ENCODE assay signal across 11 cellular contexts in genomic region chr17:31917065-31917529, GRCh38. TPM values are rescaled to one million over a fixed set of nuclear protein-coding genes. Genes with fewer than 3 reads are reported as not detected.
DNase-seq lines count a peak whose midpoint lies in the region; ATAC-seq and TF ChIP-seq lines count a peak whose summit lies in the region.
"Had no signal": no experiment of that assay in that cellular context is flagged by ENCODE, and none has a peak within 500 bp of the region (broad histone marks: within the 10 kb centered on the region; RNA-seq: fewer than 3 reads in every experiment).

No MANE protein-coding gene starts in this region.

- H3K4me1 Mint-ChIP-seq in activated CD8-positive, alpha-beta memory T cell treated with anti-CD3 and anti-CD28 coated beads, Interleukin-2, amount 10 ng/mL, durations not matched to agents 7 days and 5 days = peaks cover 14% of the 10 kb centered on the region

- H3K9me3 Mint-ChIP-seq in activated CD8-positive, alpha-beta memory T cell treated with anti-CD3 and anti-CD28 coated beads, Interleukin-2, amount 10 ng/mL, durations not matched to agents 7 days and 5 days (ENCODE audit: low read depth) = no peaks in the 10 kb centered on the region

- no peaks in the 10 kb centered on the region for H3K36me3 Mint-ChIP-seq in activated CD8-positive, alpha-beta memory T cell treated with anti-CD3 and anti-CD28 coated beads, Interleukin-2, amount 10 ng/mL, durations not matched to agents 7 days and 5 days

- peak; percentile 30 for ATAC-seq in activated CD8-positive, alpha-beta memory T cell treated with anti-CD3 and anti-CD28 coated beads, Interleukin-2, amount 10 ng/mL, durations not matched to agents 7 days and 5 days
- no peak for ATAC-seq in HG02852 (IDR thresholded peaks at IDR 0.05; ENCODE audit: unreplicated experiment)

- no peak for TF ChIP-seq CTCF in GM10266 (IDR thresholded peaks at IDR 0.05; ENCODE audit: control insufficient read depth, insufficient read depth, low read depth, missing control alignments)

- no peak overlapping the region for H3K27ac Mint-ChIP-seq in activated CD8-positive, alpha-beta memory T cell treated with anti-CD3 and anti-CD28 coated beads, Interleukin-2, amount 10 ng/mL, durations not matched to agents 7 days and 5 days

- peaks cover 52% of the 10 kb centered on the region for H3K27me3 Mint-ChIP-seq in activated CD8-positive, alpha-beta memory T cell treated with anti-CD3 and anti-CD28 coated beads, Interleukin-2, amount 10 ng/mL, durations not matched to agents 7 days and 5 days

- in situ Hi-C loops in G401 (cut with HindIII; ENCODE audit: low sequenced_read_pairs) = no loop called here

- DNase-seq in GM10266 (ENCODE audit: extremely low spot score) (peak; percentile 33), iris pigment epithelial cell (ENCODE audit: low read depth) (peak; percentile 3), retina (peak; percentile 21), G401 (ENCODE audit: low spot score) (no peak), SIG-M5 (lab: John Stamatoyannopoulos, UW) (no peak)
- DNase-seq in activated CD8-positive, alpha-beta memory T cell treated with anti-CD3 and anti-CD28 coated beads, Interleukin-2, amount 10 ng/mL, durations not matched to agents 7 days and 5 days = no peak
- DNase-seq: EL, NCI-H1417, occipital lobe, uterus had no signal

- CTCF ChIA-PET in activated CD8-positive, alpha-beta memory T cell treated with anti-CD3 and anti-CD28 coated beads, Interleukin-2, amount 10 ng/mL, durations not matched to agents 7 days and 5 days (lab: Charles Lee) = no interaction called here

- H3K4me3 Mint-ChIP-seq in activated CD8-positive, alpha-beta memory T cell treated with anti-CD3 and anti-CD28 coated beads, Interleukin-2, amount 10 ng/mL, durations not matched to agents 7 days and 5 days = no peak overlapping the region

RNA-seq across cellular contexts. Expression of gene UTP6, which starts 15.6 kb away (rescaled TPM):
- total RNA-seq in activated CD8-positive, alpha-beta memory T cell treated with anti-CD3 and anti-CD28 coated beads, Interleukin-2, amount 10 ng/mL, durations not matched to agents 7 days and 5 days = 100 to 1,000 TPM in 1 of 2 experiments, 10 to 100 TPM in 1; 84.9 to 105 TPM
- 48.0 and 59.7 TPM in 2 replicates for total RNA-seq in G401 (2014; rRNA removed; shearing (Covaris generic))

RNA-seq across cellular contexts. Expression of gene SUZ12, which starts 19.7 kb away (rescaled TPM):
- 10 to 100 TPM; 70.3 to 80.9 TPM for total RNA-seq in activated CD8-positive, alpha-beta memory T cell treated with anti-CD3 and anti-CD28 coated beads, Interleukin-2, amount 10 ng/mL, durations not matched to agents 7 days and 5 days
- 34.9 and 65.7 TPM in 2 replicates for total RNA-seq in G401 (2014; rRNA removed; shearing (Covaris generic))

RNA-seq across cellular contexts. Expression of gene COPRS, which starts 58.1 kb away (rescaled TPM):
- total RNA-seq in activated CD8-positive, alpha-beta memory T cell treated with anti-CD3 and anti-CD28 coated beads, Interleukin-2, amount 10 ng/mL, durations not matched to agents 7 days and 5 days = 10 to 100 TPM; 19.5 to 34.1 TPM
- 199 and 233 TPM in 2 replicates for total RNA-seq in G401 (2014; rRNA removed; shearing (Covaris generic))

Comparison
In these comparisons a context has a peak if more than half of its experiments do, and no peak if none do; other contexts are left out.
1. DNase-seq: peak in GM10266 (single experiment), iris pigment epithelial cell (single experiment) and retina (single experiment); none in activated CD8-positive, alpha-beta memory T cell treated with anti-CD3 and anti-CD28 coated beads, Interleukin-2, amount 10 ng/mL, durations not matched to agents 7 days and 5 days (single experiment), G401 (single experiment) and SIG-M5 (single experiment).